ENCODE assay signal across 2 cellular contexts in genomic region chr17:81578561-81579225, GRCh38.
A peak's percentile ranks its signal among the peaks of the same experiment; 100 is the strongest.
TF ChIP-seq lines count a peak whose summit lies in the region.

No MANE protein-coding gene starts in this region.

TF ChIP-seq in GM23338, 12 proteins besides CTCF, POLR2A, EP300 and RAD21:
- TF ChIP-seq EZH2 (IDR thresholded peaks at IDR 0.05; ENCODE audit: low read depth, unreplicated experiment) (no peak), STAT1 (IDR thresholded peaks at IDR 0.05; ENCODE audit: unreplicated experiment) (no peak), POLR2AphosphoS5 (IDR thresholded peaks at IDR 0.05; ENCODE audit: low read depth) (no peak), JUNB (IDR thresholded peaks at IDR 0.05; ENCODE audit: unreplicated experiment) (no peak), NANOG (IDR thresholded peaks at IDR 0.05; ENCODE audit: borderline replicate concordance) (no peak), REST (IDR thresholded peaks at IDR 0.05; ENCODE audit: unreplicated experiment) (no peak)

TF ChIP-seq in K562, 482 proteins besides CTCF, POLR2A, EP300 and RAD21:
- no peak for TF ChIP-seq ZNF124 (CRISPR knock-in tag; IDR thresholded peaks at IDR 0.05)
- TF ChIP-seq ZNF354B (CRISPR knock-in tag; IDR thresholded peaks at IDR 0.05), result no peak
- TF ChIP-seq CBFA2T3 (IDR thresholded peaks at IDR 0.05), result peak; percentile 61
- no peak for TF ChIP-seq ZNF707 (CRISPR knock-in tag; conservative IDR thresholded peaks at IDR 0.05)
- TF ChIP-seq IRF9 (tag; IDR thresholded peaks at IDR 0.05), result no peak
- TF ChIP-seq TAL1 (IDR thresholded peaks at IDR 0.05), result no peak
- TF ChIP-seq ZNF75A (CRISPR knock-in tag; IDR thresholded peaks at IDR 0.05), result no peak
- TF ChIP-seq EGR1 (conservative IDR thresholded peaks at IDR 0.05), result peak; percentile 40; the same call in 1 of the 2 replicates
- TF ChIP-seq ZNF561 (CRISPR knock-in tag; conservative IDR thresholded peaks at IDR 0.05), result no peak
- no peak for TF ChIP-seq ZBTB1 (CRISPR knock-in tag; IDR thresholded peaks at IDR 0.05; ENCODE audit: borderline replicate concordance, low read depth)
- TF ChIP-seq BACH1 (tag; IDR thresholded peaks at IDR 0.05), result no peak
- TF ChIP-seq TEAD4 (IDR thresholded peaks at IDR 0.05; ENCODE audit: low read length), result 0 out of 2 replicates have a peak, but pooled peaks have one; percentile 9
- no peak for TF ChIP-seq TEAD4 (CRISPR knock-in tag; IDR thresholded peaks at IDR 0.05; ENCODE audit: borderline replicate concordance)
